8 cellular contexts compared by ENCODE assay signal in genomic region chr11:128757235-128757711, GRCh38.
DNase-seq lines count a peak whose midpoint lies in the region; ATAC-seq lines count a peak whose summit lies in the region.

No MANE protein-coding gene starts in this region.

- DNase-seq in activated gamma-delta T cell treated with Interleukin-2 at 50 U/mL for 16 hours = peak; percentile 67
- no peak for DNase-seq in activated gamma-delta T cell (lab: John Stamatoyannopoulos, UW)
- DNase-seq in RPMI8226 = peak; percentile 80
- peak; percentile 86 for DNase-seq in activated effector memory CD4-positive, alpha-beta T cell treated with anti-CD3 and anti-CD28 coated beads, Interleukin-2, amount 50 U/mL, for 16 hours
- DNase-seq in left lobe of liver (ENCODE audit: low spot score) = no peak
- peak; percentile 69 for DNase-seq in stimulated activated naive CD4-positive, alpha-beta T cell treated with Interleukin-2 at 50 U/mL for 16 hours (lab: John Stamatoyannopoulos, UW)
- DNase-seq in cortex of kidney (lab: John Stamatoyannopoulos, UW) = no peak

- ATAC-seq in HG02970 (IDR thresholded peaks at IDR 0.05; ENCODE audit: low FRiP score, unreplicated experiment) = peak; percentile 76
- ATAC-seq in left lobe of liver = peak; percentile 53

Comparison
In these comparisons a context has a peak if more than half of its experiments do, and no peak if none do; other contexts are left out.
1. DNase-seq: peak in activated gamma-delta T cell treated with Interleukin-2 at 50 U/mL for 16 hours (single experiment), RPMI8226 (single experiment), activated effector memory CD4-positive, alpha-beta T cell treated with anti-CD3 and anti-CD28 coated beads, Interleukin-2, amount 50 U/mL, for 16 hours (single experiment) and stimulated activated naive CD4-positive, alpha-beta T cell treated with Interleukin-2 at 50 U/mL for 16 hours (single experiment); none in activated gamma-delta T cell (single experiment), left lobe of liver (single experiment) and cortex of kidney (single experiment).